In the genomic region with DNA sequence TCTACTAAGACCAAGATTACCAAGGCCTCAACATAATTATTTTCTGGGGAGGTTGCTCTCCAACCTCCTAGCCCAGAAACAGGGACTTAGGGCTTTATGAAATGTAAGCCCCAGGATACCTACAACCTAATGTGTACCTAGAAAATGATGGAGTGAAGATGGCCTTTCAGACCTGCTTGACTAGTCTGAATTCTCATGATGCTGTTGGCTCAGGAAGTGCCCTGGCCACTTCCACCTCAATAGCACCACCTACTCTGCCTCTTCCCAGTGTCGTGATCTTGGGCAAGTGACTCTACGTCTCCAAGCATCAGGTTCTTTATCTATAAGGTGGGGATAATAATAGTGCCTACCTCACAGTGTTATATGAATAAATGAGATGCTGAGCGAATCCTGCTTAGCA, we compare ENCODE assay signal across 23 cellular contexts.
"Had no signal": no experiment of that assay in that cellular context is flagged by ENCODE, and none has a peak within 500 bp of the region (broad histone marks: within the 10 kb centered on the region; RNA-seq: fewer than 3 reads in every experiment).

No MANE protein-coding gene starts in this region.

- H3K27ac ChIP-seq: colonic mucosa, epithelial cell of prostate, esophagus squamous epithelium, heart right ventricle, left lung, lower lobe of right lung had no signal

- H3K4me3 ChIP-seq: colonic mucosa, esophagus squamous epithelium, heart right ventricle, left lung, lower lobe of right lung, mucosa of descending colon had no signal

- FAIRE-seq: endometrium, frontal cortex, islet of Langerhans, keratinocyte had no signal

- H3K36me3 ChIP-seq: colonic mucosa, esophagus squamous epithelium, left lung, lower lobe of right lung had no signal

- H3K9me3 ChIP-seq: colonic mucosa, esophagus squamous epithelium, heart right ventricle, left lung, lower lobe of right lung, mucosa of descending colon had no signal

- H3K4me1 ChIP-seq: colonic mucosa, left lung, lower lobe of right lung had no signal

- ATAC-seq: effector memory CD8-positive, alpha-beta T cell; esophagus mucosa; heart right ventricle; left cardiac atrium; left lung; left ventricle myocardium superior; lower lobe of right lung; mucosa of descending colon had no signal

- DNase-seq: colonic mucosa; cortex of kidney; effector CD8-positive, alpha-beta T cell; effector memory CD8-positive, alpha-beta T cell; endodermal cell; erythroblast; esophagus squamous epithelium; foreskin fibroblast; head of caudate nucleus; heart right ventricle; hippocampal formation; left cardiac atrium; left lung; left ventricle myocardium superior; lower lobe of right lung; mesenchymal stem cell; mucosa of descending colon had no signal

- H3K27me3 ChIP-seq: colonic mucosa, esophagus squamous epithelium, heart right ventricle, left lung had no signal
